ENCODE assay signal across 36 cellular contexts in genomic region chr16:30046588-30046987, GRCh38. TPM values are rescaled to one million over a fixed set of nuclear protein-coding genes. Genes with fewer than 3 reads are reported as not detected.
"Had no signal": no experiment of that assay in that cellular context is flagged by ENCODE, and none has a peak within 500 bp of the region (broad histone marks: within the 10 kb centered on the region; RNA-seq: fewer than 3 reads in every experiment).

No MANE protein-coding gene starts in this region.

- H3K9me3 ChIP-seq: adrenal gland, body of pancreas, esophagus muscularis mucosa, gastrocnemius medialis, heart left ventricle had no signal

- H3K27ac ChIP-seq: adrenal gland, body of pancreas, esophagus muscularis mucosa, foreskin keratinocyte, gastrocnemius medialis, heart left ventricle, WERI-Rb-1 had no signal

- H3K4me1 ChIP-seq: adrenal gland, body of pancreas, esophagus muscularis mucosa, foreskin keratinocyte, gastrocnemius medialis, heart left ventricle had no signal

- H3K4me1 Mint-ChIP-seq: activated B cell treated with CpG ODN at 0.5 μM for 24 hours had no signal

- DNase-seq: activated B cell treated with CpG ODN at 0.5 μM for 24 hours; activated CD4-positive, alpha-beta T cell treated with anti-CD3 and anti-CD28 coated beads for 36 hours; activated CD4-positive, alpha-beta T cell treated with anti-CD3 and anti-CD28 coated beads, Interleukin-2, amount 50 U/mL, for 1 hour; activated CD4-positive, alpha-beta T cell treated with anti-CD3 and anti-CD28 coated beads, Interleukin-2, amount 50 U/mL, for 48 hours; activated CD4-positive, CD25-positive, alpha-beta regulatory T cell treated with anti-CD3 and anti-CD28 coated beads, Interleukin-2, amount 50 U/mL, for 72 hours; activated CD8-positive, alpha-beta memory T cell treated with anti-CD3 and anti-CD28 coated beads for 24 hours; activated CD8-positive, alpha-beta T cell treated with anti-CD3 and anti-CD28 coated beads for 36 hours; activated effector memory CD4-positive, alpha-beta T cell treated with anti-CD3 and anti-CD28 coated beads, Interleukin-2, amount 50 U/mL, for 16 hours; activated naive CD4-positive, alpha-beta T cell treated with anti-CD3 and anti-CD28 coated beads for 36 hours; activated naive CD8-positive, alpha-beta T cell treated with anti-CD3 and anti-CD28 coated beads for 36 hours; activated naive CD8-positive, alpha-beta T cell treated with anti-CD3 and anti-CD28 coated beads, Interleukin-2, amount 50 U/mL, for 24 hours; activated T-cell treated with anti-CD3 and anti-CD28 coated beads, Interleukin-2, amount 50 U/mL, for 4 hours; adrenal gland; amygdala; aorta; body of pancreas; caudate nucleus; cortex of kidney; dermis blood vessel endothelial cell; effector CD4-positive, alpha-beta T cell; effector memory CD8-positive, alpha-beta T cell; erythroblast; foreskin keratinocyte; gastrocnemius medialis; glutamatergic neuron; heart left ventricle; T-helper 1 cell; T-helper 17 cell; T1000; WERI-Rb-1 had no signal

- H3K27me3 ChIP-seq: adrenal gland, body of pancreas, foreskin keratinocyte, gastrocnemius medialis, heart left ventricle had no signal

- H3K27me3 Mint-ChIP-seq: activated B cell treated with CpG ODN at 0.5 μM for 24 hours; activated CD4-positive, alpha-beta T cell treated with anti-CD3 and anti-CD28 coated beads for 36 hours; activated CD8-positive, alpha-beta T cell treated with anti-CD3 and anti-CD28 coated beads for 36 hours; activated naive CD4-positive, alpha-beta T cell treated with anti-CD3 and anti-CD28 coated beads, Interleukin-2, amount 50 U/mL, for 24 hours; activated naive CD8-positive, alpha-beta T cell treated with anti-CD3 and anti-CD28 coated beads for 36 hours; activated naive CD8-positive, alpha-beta T cell treated with anti-CD3 and anti-CD28 coated beads, Interleukin-2, amount 50 U/mL, for 24 hours; effector memory CD8-positive, alpha-beta T cell; T-helper 17 cell had no signal

- H3K36me3 ChIP-seq: adrenal gland, esophagus muscularis mucosa, gastrocnemius medialis, heart left ventricle, WERI-Rb-1 had no signal

- H3K4me3 ChIP-seq: adrenal gland, body of pancreas, esophagus muscularis mucosa, gastrocnemius medialis, heart left ventricle had no signal

- H3K27ac Mint-ChIP-seq: activated B cell treated with CpG ODN at 0.5 μM for 24 hours; activated CD4-positive, alpha-beta T cell treated with anti-CD3 and anti-CD28 coated beads for 36 hours; activated CD8-positive, alpha-beta T cell treated with anti-CD3 and anti-CD28 coated beads for 36 hours; activated naive CD4-positive, alpha-beta T cell treated with anti-CD3 and anti-CD28 coated beads for 36 hours; activated naive CD4-positive, alpha-beta T cell treated with anti-CD3 and anti-CD28 coated beads, Interleukin-2, amount 50 U/mL, for 24 hours; activated naive CD8-positive, alpha-beta T cell treated with anti-CD3 and anti-CD28 coated beads for 36 hours; activated naive CD8-positive, alpha-beta T cell treated with anti-CD3 and anti-CD28 coated beads, Interleukin-2, amount 50 U/mL, for 24 hours; activated T-helper 2 cell treated with anti-CD3 and anti-CD28 coated beads, Interferon-gamma antibody, Interleukin-2, Interleukin-4, amounts not matched to agents 10 μg/mL and 5 μg/mL and 100 μg/mL, durations not matched to agents 14 hours and 24 hours and 36 hours; effector memory CD8-positive, alpha-beta T cell; T-helper 17 cell; T-helper 2 cell treated with Interferon-gamma antibody and Interleukin-4, amounts not matched to agents 5 μg/mL and 100 μg/mL, for 36 hours had no signal

- H3K36me3 Mint-ChIP-seq: activated naive CD4-positive, alpha-beta T cell treated with anti-CD3 and anti-CD28 coated beads, Interleukin-2, amount 50 U/mL, for 24 hours had no signal

- ATAC-seq: activated CD8-positive, alpha-beta T cell treated with anti-CD3 and anti-CD28 coated beads for 36 hours; activated naive CD8-positive, alpha-beta T cell treated with anti-CD3 and anti-CD28 coated beads, Interleukin-2, amount 50 U/mL, for 24 hours; activated T-cell treated with anti-CD3 and anti-CD28 coated beads, Interleukin-2, amount 50 U/mL, for 4 hours; body of pancreas; effector memory CD8-positive, alpha-beta T cell; foreskin keratinocyte; gastrocnemius medialis; T-helper 17 cell had no signal

- H3K9me3 Mint-ChIP-seq: activated B cell treated with CpG ODN at 0.5 μM for 24 hours; activated CD8-positive, alpha-beta T cell treated with anti-CD3 and anti-CD28 coated beads for 36 hours; activated naive CD4-positive, alpha-beta T cell treated with anti-CD3 and anti-CD28 coated beads for 36 hours; activated naive CD4-positive, alpha-beta T cell treated with anti-CD3 and anti-CD28 coated beads, Interleukin-2, amount 50 U/mL, for 24 hours; activated naive CD8-positive, alpha-beta T cell treated with anti-CD3 and anti-CD28 coated beads for 36 hours; activated naive CD8-positive, alpha-beta T cell treated with anti-CD3 and anti-CD28 coated beads, Interleukin-2, amount 50 U/mL, for 24 hours; activated T-cell treated with anti-CD3 and anti-CD28 coated beads, Interleukin-2, amount 50 U/mL, for 4 hours; activated T-helper 2 cell treated with anti-CD3 and anti-CD28 coated beads, Interferon-gamma antibody, Interleukin-2, Interleukin-4, amounts not matched to agents 10 μg/mL and 5 μg/mL and 100 μg/mL, durations not matched to agents 14 hours and 24 hours and 36 hours; effector memory CD8-positive, alpha-beta T cell; T-helper 2 cell treated with Interferon-gamma antibody and Interleukin-4, amounts not matched to agents 5 μg/mL and 100 μg/mL, for 36 hours had no signal

- H3K4me3 Mint-ChIP-seq: activated B cell treated with CpG ODN at 0.5 μM for 24 hours; activated CD4-positive, alpha-beta T cell treated with anti-CD3 and anti-CD28 coated beads for 36 hours; activated CD8-positive, alpha-beta T cell treated with anti-CD3 and anti-CD28 coated beads for 36 hours; activated naive CD4-positive, alpha-beta T cell treated with anti-CD3 and anti-CD28 coated beads for 36 hours; activated naive CD4-positive, alpha-beta T cell treated with anti-CD3 and anti-CD28 coated beads, Interleukin-2, amount 50 U/mL, for 24 hours; activated naive CD8-positive, alpha-beta T cell treated with anti-CD3 and anti-CD28 coated beads for 36 hours; activated naive CD8-positive, alpha-beta T cell treated with anti-CD3 and anti-CD28 coated beads, Interleukin-2, amount 50 U/mL, for 24 hours; activated T-cell treated with anti-CD3 and anti-CD28 coated beads, Interleukin-2, amount 50 U/mL, for 4 hours; effector memory CD8-positive, alpha-beta T cell; T-helper 17 cell; T-helper 2 cell treated with Interferon-gamma antibody and Interleukin-4, amounts not matched to agents 5 μg/mL and 100 μg/mL, for 36 hours had no signal

- FAIRE-seq: colon had no signal

RNA-seq across cellular contexts. Expression of gene TLCD3B, which starts 15.5 kb away (rescaled TPM):
- total RNA-seq: activated B cell treated with CpG ODN at 0.5 μM for 24 hours, aorta, body of pancreas, dermis blood vessel endothelial cell, heart left ventricle, T-helper 17 cell had no signal
- polyA plus RNA-seq: aorta, foreskin keratinocyte, heart left ventricle had no signal

RNA-seq across cellular contexts. Expression of gene C16orf92, which starts 23.6 kb away (rescaled TPM):
- total RNA-seq: activated B cell treated with CpG ODN at 0.5 μM for 24 hours; activated CD4-positive, alpha-beta T cell treated with anti-CD3 and anti-CD28 coated beads for 36 hours; activated CD8-positive, alpha-beta T cell treated with anti-CD3 and anti-CD28 coated beads for 36 hours; activated naive CD4-positive, alpha-beta T cell treated with anti-CD3 and anti-CD28 coated beads for 36 hours; activated naive CD8-positive, alpha-beta T cell treated with anti-CD3 and anti-CD28 coated beads for 36 hours; activated T-cell treated with anti-CD3 and anti-CD28 coated beads, Interleukin-2, amount 50 U/mL, for 4 hours; activated T-helper 2 cell treated with anti-CD3 and anti-CD28 coated beads, Interferon-gamma antibody, Interleukin-2, Interleukin-4, amounts not matched to agents 10 μg/mL and 5 μg/mL and 100 μg/mL, durations not matched to agents 14 hours and 24 hours and 36 hours; adrenal gland; aorta; body of pancreas; chondrocyte; dermis blood vessel endothelial cell; esophagus muscularis mucosa; foreskin keratinocyte; gastrocnemius medialis; heart left ventricle; T-helper 17 cell had no signal
- polyA plus RNA-seq: adrenal gland, aorta, foreskin keratinocyte, heart left ventricle had no signal

RNA-seq across cellular contexts. Expression of gene DOC2A, which starts 35.8 kb away (rescaled TPM):
- total RNA-seq: activated B cell treated with CpG ODN at 0.5 μM for 24 hours, gastrocnemius medialis had no signal
